ENCODE assay signal across 25 cellular contexts in genomic region chr13:59766236-59766635, GRCh38.
"Had no signal": no experiment of that assay in that cellular context is flagged by ENCODE, and none has a peak within 500 bp of the region (broad histone marks: within the 10 kb centered on the region; RNA-seq: fewer than 3 reads in every experiment).

No MANE protein-coding gene starts in this region.

- H3K4me2 ChIP-seq: KMS-11 had no signal

- H3K4me3 ChIP-seq: breast epithelium, Peyer's patch, SJCRH30 had no signal

- H3K36me3 ChIP-seq: breast epithelium, Peyer's patch had no signal

- H3K4me1 Mint-ChIP-seq: activated CD4-positive, alpha-beta memory T cell treated with anti-CD3 and anti-CD28 coated beads, Interleukin-2, amount 10 ng/mL, durations not matched to agents 7 days and 5 days; activated CD4-positive, alpha-beta T cell treated with anti-CD3 and anti-CD28 coated beads, Interleukin-2, amount 10 ng/mL, durations not matched to agents 7 days and 5 days; activated naive CD8-positive, alpha-beta T cell treated with anti-CD3 and anti-CD28 coated beads, Interleukin-2, amount 10 ng/mL, durations not matched to agents 7 days and 5 days; T-helper 17 cell had no signal

- H3K4me1 ChIP-seq: breast epithelium, Peyer's patch, SJCRH30 had no signal

- H3K4me3 Mint-ChIP-seq: activated CD4-positive, alpha-beta memory T cell treated with anti-CD3 and anti-CD28 coated beads, Interleukin-2, amount 10 ng/mL, durations not matched to agents 7 days and 5 days; activated CD4-positive, alpha-beta T cell treated with anti-CD3 and anti-CD28 coated beads, Interleukin-2, amount 10 ng/mL, durations not matched to agents 7 days and 5 days; activated naive CD8-positive, alpha-beta T cell treated with anti-CD3 and anti-CD28 coated beads, Interleukin-2, amount 10 ng/mL, durations not matched to agents 7 days and 5 days; activated T-cell treated with anti-CD3 and anti-CD28 coated beads, Interleukin-2, amount 50 U/mL, for 72 hours; T-helper 17 cell had no signal

- H3K27me3 ChIP-seq: breast epithelium, Peyer's patch, SJCRH30 had no signal

- H3K27ac Mint-ChIP-seq: activated CD4-positive, alpha-beta memory T cell treated with anti-CD3 and anti-CD28 coated beads, Interleukin-2, amount 10 ng/mL, durations not matched to agents 7 days and 5 days; activated CD4-positive, alpha-beta T cell treated with anti-CD3 and anti-CD28 coated beads, Interleukin-2, amount 10 ng/mL, durations not matched to agents 7 days and 5 days; activated naive CD8-positive, alpha-beta T cell treated with anti-CD3 and anti-CD28 coated beads, Interleukin-2, amount 10 ng/mL, durations not matched to agents 7 days and 5 days; activated T-cell treated with anti-CD3 and anti-CD28 coated beads, Interleukin-2, amount 50 U/mL, for 72 hours had no signal

- H3K9me3 Mint-ChIP-seq: activated CD4-positive, alpha-beta memory T cell treated with anti-CD3 and anti-CD28 coated beads, Interleukin-2, amount 10 ng/mL, durations not matched to agents 7 days and 5 days; activated CD4-positive, alpha-beta T cell treated with anti-CD3 and anti-CD28 coated beads, Interleukin-2, amount 10 ng/mL, durations not matched to agents 7 days and 5 days; activated naive CD8-positive, alpha-beta T cell treated with anti-CD3 and anti-CD28 coated beads, Interleukin-2, amount 10 ng/mL, durations not matched to agents 7 days and 5 days; activated T-cell treated with anti-CD3 and anti-CD28 coated beads, Interleukin-2, amount 50 U/mL, for 72 hours had no signal

- H3K9ac ChIP-seq: KMS-11 had no signal

- DNase-seq: activated CD4-positive, alpha-beta memory T cell treated with anti-CD3 and anti-CD28 coated beads, Interleukin-2, amount 10 ng/mL, durations not matched to agents 7 days and 5 days; activated CD4-positive, alpha-beta T cell treated with anti-CD3 and anti-CD28 coated beads, Interleukin-2, amount 10 ng/mL, durations not matched to agents 7 days and 5 days; activated CD4-positive, CD25-positive, alpha-beta regulatory T cell; activated naive CD4-positive, alpha-beta T cell treated with anti-CD3 and anti-CD28 coated beads, Interleukin-2, amount 50 U/mL, for 16 hours; activated naive CD8-positive, alpha-beta T cell treated with anti-CD3 and anti-CD28 coated beads, Interleukin-2, amount 10 ng/mL, durations not matched to agents 7 days and 5 days; activated T-cell treated with anti-CD3 and anti-CD28 coated beads for 4 hours; activated T-cell treated with anti-CD3 and anti-CD28 coated beads, Interleukin-2, amount 50 U/mL, for 72 hours; aorta; caudate nucleus; NCI-H1092; NCI-H1417; NCI-H1694 treated with DMSO at 0.1 percent for 48 hours; NCI-H2081; NCI-H226; NCI-H526; NCI-H82; OCI-M1; Peyer's patch; Right ventricle myocardium superior; SJCRH30; T-helper 17 cell; T-helper 9 cell had no signal

- H3K27me3 Mint-ChIP-seq: activated CD4-positive, alpha-beta memory T cell treated with anti-CD3 and anti-CD28 coated beads, Interleukin-2, amount 10 ng/mL, durations not matched to agents 7 days and 5 days; activated CD4-positive, alpha-beta T cell treated with anti-CD3 and anti-CD28 coated beads, Interleukin-2, amount 10 ng/mL, durations not matched to agents 7 days and 5 days; activated naive CD8-positive, alpha-beta T cell treated with anti-CD3 and anti-CD28 coated beads, Interleukin-2, amount 10 ng/mL, durations not matched to agents 7 days and 5 days; T-helper 17 cell had no signal

- ATAC-seq: activated T-cell treated with anti-CD3 and anti-CD28 coated beads, Interleukin-2, amount 50 U/mL, for 72 hours; T-helper 17 cell had no signal

- H3K27ac ChIP-seq: breast epithelium, KMS-11, Peyer's patch, RWPE1, SJCRH30 had no signal
